In the genomic region with DNA sequence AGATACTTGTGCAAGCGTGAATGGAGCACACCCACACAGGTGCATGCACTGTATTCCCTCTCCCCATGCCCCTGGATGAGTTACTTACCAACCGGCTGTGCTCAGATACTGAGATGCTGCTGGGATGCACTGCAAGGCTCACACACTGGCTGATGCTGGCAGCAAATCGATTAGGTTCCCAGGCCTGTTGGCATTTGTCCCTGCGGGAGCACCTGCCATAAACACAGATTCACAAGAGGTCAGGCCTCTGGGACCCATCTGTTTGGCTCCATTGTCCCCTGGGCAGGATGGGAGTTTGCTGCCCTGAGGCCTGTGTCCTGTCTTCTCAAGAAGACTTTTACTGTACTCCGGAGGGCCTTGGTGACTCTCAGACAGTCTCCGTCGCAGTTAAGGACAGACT, we compare ENCODE assay signal across 14 cellular contexts.
"Had no signal": no experiment of that assay in that cellular context is flagged by ENCODE, and none has a peak within 500 bp of the region (broad histone marks: within the 10 kb centered on the region; RNA-seq: fewer than 3 reads in every experiment).

No MANE protein-coding gene starts in this region.

- H3K27ac ChIP-seq: brain microvascular endothelial cell, esophagus muscularis mucosa, left ventricle myocardium inferior, sigmoid colon, spleen had no signal

- H3K9me3 ChIP-seq: esophagus muscularis mucosa, left ventricle myocardium inferior, mucosa of descending colon, sigmoid colon, spleen had no signal

- H3K27me3 ChIP-seq: brain microvascular endothelial cell, esophagus muscularis mucosa, sigmoid colon, spleen had no signal

- DNase-seq: activated CD4-positive, alpha-beta T cell treated with anti-CD3 and anti-CD28 coated beads, Interleukin-2, amount 10 ng/mL, durations not matched to agents 7 days and 5 days; activated CD4-positive, CD25-positive, alpha-beta regulatory T cell; activated CD8-positive, alpha-beta memory T cell treated with anti-CD3 and anti-CD28 coated beads for 24 hours; activated naive CD8-positive, alpha-beta T cell treated with anti-CD3 and anti-CD28 coated beads for 36 hours; brain microvascular endothelial cell; cortex of kidney; effector CD4-positive, alpha-beta T cell; islet precursor cell; left ventricle myocardium inferior; mucosa of descending colon; natural killer cell; sigmoid colon; spleen had no signal

- ATAC-seq: mucosa of descending colon, natural killer cell had no signal

- H3K4me3 ChIP-seq: esophagus muscularis mucosa, left ventricle myocardium inferior, mucosa of descending colon, sigmoid colon, spleen had no signal
